ENCODE assay signal across 14 cellular contexts in the genomic region with DNA sequence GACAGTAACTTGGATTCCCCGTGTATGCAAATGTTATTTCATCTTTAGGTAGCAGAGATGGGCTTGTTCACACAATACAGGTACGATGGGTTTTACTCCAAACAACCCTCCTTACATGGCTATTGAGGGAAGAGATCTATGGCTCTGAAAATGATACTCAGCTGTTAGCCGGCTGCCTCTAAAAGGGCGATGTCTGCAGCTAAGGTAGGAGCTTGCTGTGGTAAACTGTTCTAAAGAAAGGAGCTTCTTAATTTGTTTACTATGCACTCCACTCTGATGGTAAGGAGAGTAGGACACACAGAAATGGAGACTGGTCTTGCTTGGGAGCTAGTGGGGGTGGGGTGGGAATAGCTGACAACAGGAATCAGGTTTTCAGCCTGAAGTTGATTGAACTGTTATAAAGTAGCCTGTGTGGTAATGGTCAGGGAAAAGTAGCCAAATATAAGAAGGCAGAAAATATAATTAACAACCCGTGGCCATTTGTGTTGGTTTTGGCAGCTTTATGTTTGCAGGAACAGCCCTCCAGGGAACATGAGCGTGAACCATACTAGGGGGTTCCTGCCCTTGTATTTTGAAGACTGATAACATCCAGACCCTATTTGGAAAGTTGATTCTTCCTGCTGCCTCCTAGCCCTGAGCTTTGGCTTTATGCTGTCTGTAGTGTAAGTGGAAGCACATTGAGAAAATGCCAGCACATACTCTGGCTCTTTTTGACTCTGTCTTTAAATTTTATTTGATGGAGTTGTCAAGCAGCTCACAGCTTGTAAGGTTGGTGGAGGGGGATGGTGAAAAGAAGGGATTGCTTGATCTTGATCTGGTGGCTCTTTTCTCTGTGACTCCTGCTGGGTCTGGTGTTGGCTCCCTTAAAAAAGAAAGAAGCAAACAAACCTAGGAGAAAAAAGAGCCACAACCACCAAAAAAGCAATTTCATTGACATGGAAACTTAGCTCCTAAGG.
DNase-seq lines count a peak whose midpoint lies in the region; TF ChIP-seq lines count a peak whose summit lies in the region.
"Had no signal": no experiment of that assay in that cellular context is flagged by ENCODE, and none has a peak within 500 bp of the region (broad histone marks: within the 10 kb centered on the region; RNA-seq: fewer than 3 reads in every experiment).

No MANE protein-coding gene starts in this region.

- no peak overlapping the region for H3K18ac ChIP-seq in neuronal stem cell (ENCODE audit: low read length)

- no peak overlapping the region for H2BK15ac ChIP-seq in neuronal stem cell (ENCODE audit: low read length)

- H3K4ac ChIP-seq in neuronal stem cell (ENCODE audit: low read length) = no peak overlapping the region

- H2BK12ac ChIP-seq in neuronal stem cell (ENCODE audit: low read length) = no peak overlapping the region

- DNase-seq in AG04450 (ENCODE audit: low read depth, low spot score) (no peak), neuronal stem cell (ENCODE audit: low spot score) (no peak), NCI-H2196 (lab: John Stamatoyannopoulos, UW; ENCODE audit: unreplicated experiment) (no peak), GF-D8 (lab: John Stamatoyannopoulos, UW) (no peak)
- DNase-seq in activated CD8-positive, alpha-beta memory T cell treated with anti-CD3 and anti-CD28 coated beads for 24 hours = no peak
- no peak for DNase-seq in activated effector memory CD4-positive, alpha-beta T cell treated with anti-CD3 and anti-CD28 coated beads, Interleukin-2, amount 50 U/mL, for 16 hours
- DNase-seq: activated CD4-positive, alpha-beta T cell treated with anti-CD3 and anti-CD28 coated beads, Interleukin-2, amount 10 ng/mL, durations not matched to agents 24 days and 14 days; central memory CD4-positive, alpha-beta T cell; MG63; psoas muscle; T-cell had no signal

- TF ChIP-seq CTCF in AG04450 (IDR thresholded peaks at IDR 0.05; ENCODE audit: low read depth, low read length) = no peak

- H3K36me3 ChIP-seq in HUES6 (ENCODE audit: control insufficient read depth, insufficient read depth, low read length) (no peaks in the 10 kb centered on the region), duodenal mucosa (ENCODE audit: control insufficient read depth in 1 of 2, insufficient read depth in 2 of 2, low read length in 2 of 2) (no peaks in the 10 kb centered on the region), neuronal stem cell (replicated peaks in 1 of 2; ENCODE audit: control insufficient read depth in 2 of 2, insufficient read depth in 2 of 2, low read length in 2 of 2) (no peaks in the 10 kb centered on the region)
- H3K36me3 ChIP-seq: BLaER1 treated with 17β-estradiol and CSF1 and Interleukin-3, amounts not matched to agents 10 nM and 100 nM; MG63 had no signal

- H3K27ac ChIP-seq in AG04450 (ENCODE audit: low read depth, low read length) (no peak overlapping the region), HUES6 (ENCODE audit: low read depth, low read length) (no peak overlapping the region), duodenal mucosa (ENCODE audit: low read depth, low read length) (no peak overlapping the region), neuronal stem cell (replicated peaks; ENCODE audit: low read length) (no peak overlapping the region)
- H3K27ac ChIP-seq: BLaER1 treated with 17β-estradiol and CSF1 and Interleukin-3, amounts not matched to agents 10 nM and 100 nM; psoas muscle had no signal

- no peak overlapping the region for H4K8ac ChIP-seq in neuronal stem cell (ENCODE audit: low read depth, low read length)

- H3K79me1 ChIP-seq in neuronal stem cell (ENCODE audit: low read depth, low read length) = peaks cover 2% of the 10 kb centered on the region

- H3K4me1 ChIP-seq in HUES6 (ENCODE audit: control insufficient read depth, insufficient read depth, low read length) (peaks cover 32% of the 10 kb centered on the region), duodenal mucosa (ENCODE audit: control insufficient read depth in 1 of 2, insufficient read depth in 2 of 2, low read length in 2 of 2) (peaks cover 7 to 16% of the 10 kb centered on the region in 2 donors), neuronal stem cell (ENCODE audit: control insufficient read depth in 2 of 2, insufficient read depth in 1 of 2, low read depth in 1 of 2, low read length in 2 of 2) (peaks cover 22 to 27% of the 10 kb centered on the region in 2 donors)
- H3K4me1 ChIP-seq: BLaER1 treated with 17β-estradiol and CSF1 and Interleukin-3, amounts not matched to agents 10 nM and 100 nM; psoas muscle had no signal

- WGBS in neuronal stem cell (ENCODE audit: extremely low coverage in 2 of 2, insufficient read length in 2 of 2, insufficient replicate concordance in 1 of 2), 2 donors = no CpG with 5 or more reads among the region's 6 CpGs

- no peak overlapping the region for H2BK120ac ChIP-seq in neuronal stem cell (ENCODE audit: low read depth, low read length)

- H3K9me3 ChIP-seq in AG04450 (ENCODE audit: control insufficient read depth, insufficient read depth, low read length) (no peaks in the 10 kb centered on the region; the same call in 1 of the 2 replicates), HUES6 (ENCODE audit: control insufficient read depth, insufficient read depth, low read depth, low read length) (no peaks in the 10 kb centered on the region), duodenal mucosa (ENCODE audit: control insufficient read depth in 1 of 2, low read length in 2 of 2) (no peaks in the 10 kb centered on the region), neuronal stem cell (replicated peaks in 1 of 2; ENCODE audit: control insufficient read depth in 2 of 2, insufficient read depth in 1 of 2, low read depth in 1 of 2, low read length in 2 of 2) (no peaks in the 10 kb centered on the region)
- H3K9me3 ChIP-seq: MG63, psoas muscle had no signal

- no peak overlapping the region for H3K14ac ChIP-seq in neuronal stem cell (ENCODE audit: low read length)

- H2BK5ac ChIP-seq in neuronal stem cell (ENCODE audit: low read length) = no peak overlapping the region

- POLR2A ChIA-PET in AG04450 (lab: Yijun Ruan, JAX) = no interaction called here

- CTCF ChIA-PET in AG04450 (lab: Charles Lee) = interaction anchor here (0.6 to 1.1 kb wide), 2 partner anchors 322 to 348 kb away, joined by 4 to 11 read pairs; no protein-coding TSS in a partner anchor

- no peak overlapping the region for H4K91ac ChIP-seq in neuronal stem cell (ENCODE audit: low read depth, low read length, poor library complexity)

- H3K4me3 ChIP-seq in AG04450 (ENCODE audit: low read depth, low read length) (peak overlapping the region; percentile 5), HUES6 (ENCODE audit: low read depth, low read length) (peak overlapping the region; percentile 77), duodenal mucosa (ENCODE audit: low read depth in 1 of 2, low read length in 2 of 2) (peak overlapping the region; percentile 3 to 26), neuronal stem cell (ENCODE audit: low read length in 2 of 2) (no peak overlapping the region)
- H3K4me3 ChIP-seq: BLaER1 treated with 17β-estradiol and CSF1 and Interleukin-3, amounts not matched to agents 10 nM and 100 nM; MG63; psoas muscle had no signal

- H2AK5ac ChIP-seq in neuronal stem cell (ENCODE audit: low read depth, low read length) = no peak overlapping the region

- no peak overlapping the region for H2AFZ ChIP-seq in neuronal stem cell (ENCODE audit: low read length)

- peak overlapping the region; percentile 28 for H3K4me2 ChIP-seq in neuronal stem cell (ENCODE audit: insufficient read depth, low read length, poor library complexity, severe bottlenecking)
- H3K4me2 ChIP-seq: BLaER1 treated with 17β-estradiol and CSF1 and Interleukin-3, amounts not matched to agents 10 nM and 100 nM had no signal

- H3K27me3 ChIP-seq in AG04450 (ENCODE audit: control insufficient read depth, insufficient read depth, low read length) = peaks cover 32% of the 10 kb centered on the region
- peaks cover 58% of the 10 kb centered on the region for H3K27me3 ChIP-seq in HUES6 (ENCODE audit: control insufficient read depth, insufficient read depth, low read length)
- H3K27me3 ChIP-seq in duodenal mucosa (ENCODE audit: control insufficient read depth in 1 of 2, insufficient read depth in 2 of 2, low read length in 2 of 2) = peaks cover 12 to 26% of the 10 kb centered on the region in 2 donors
- peaks cover 0 to 42% (median 30%) of the 10 kb centered on the region in 3 experiments for H3K27me3 ChIP-seq in neuronal stem cell (ENCODE audit: control insufficient read depth in 3 of 3, insufficient read depth in 3 of 3, low read depth in 1 of 3, low read length in 3 of 3)
- H3K27me3 ChIP-seq: BLaER1 treated with 17β-estradiol and CSF1 and Interleukin-3, amounts not matched to agents 10 nM and 100 nM had no signal

- H3K9ac ChIP-seq in HUES6 (ENCODE audit: low read length) = no peak overlapping the region
- no peak overlapping the region for H3K9ac ChIP-seq in duodenal mucosa (ENCODE audit: low read depth in 1 of 2, low read length in 2 of 2)
- no peak overlapping the region for H3K9ac ChIP-seq in neuronal stem cell (ENCODE audit: low read depth, low read length, poor library complexity)
- H3K9ac ChIP-seq: BLaER1 treated with 17β-estradiol and CSF1 and Interleukin-3, amounts not matched to agents 10 nM and 100 nM had no signal

- H3K23ac ChIP-seq in neuronal stem cell (ENCODE audit: low read depth, low read length, poor library complexity) = no peak overlapping the region

Comparison
In these comparisons a context has a peak if more than half of its experiments do, and no peak if none do; other contexts are left out.
1. H3K4me3 ChIP-seq: peak in AG04450 (single experiment), HUES6 (single experiment) and duodenal mucosa (2 of 2); none in neuronal stem cell (0 of 2).